Comparison of ENCODE assay signal across 11 cellular contexts in the genomic region with DNA sequence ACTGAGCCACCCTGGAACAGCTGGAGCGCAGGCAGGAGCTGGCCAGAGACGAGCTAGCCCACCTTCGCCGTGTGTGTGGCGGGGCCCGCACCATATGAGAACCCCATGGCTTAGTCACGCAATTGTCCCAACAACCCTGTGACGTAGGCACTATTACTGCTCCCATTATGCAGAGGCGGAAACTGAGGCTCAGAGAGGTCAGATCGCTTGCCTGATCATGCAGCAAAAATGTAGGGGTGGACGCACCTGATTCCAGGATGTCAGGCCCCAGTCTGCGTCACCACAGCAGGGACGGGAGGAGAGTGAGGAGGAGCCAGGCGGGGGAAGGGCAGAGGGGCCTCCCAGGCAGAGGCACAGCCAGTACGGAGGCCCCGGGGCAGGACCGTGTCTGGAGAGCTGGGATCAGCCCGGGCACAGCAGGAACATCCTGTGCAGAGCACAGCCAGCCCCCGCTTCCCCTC. TPM values are rescaled to one million over a fixed set of nuclear protein-coding genes. Genes with fewer than 3 reads are reported as not detected.
DNase-seq lines count a peak whose midpoint lies in the region; ATAC-seq and TF ChIP-seq lines count a peak whose summit lies in the region.
"Had no signal": no experiment of that assay in that cellular context is flagged by ENCODE, and none has a peak within 500 bp of the region (broad histone marks: within the 10 kb centered on the region; RNA-seq: fewer than 3 reads in every experiment).

No MANE protein-coding gene starts in this region.

- no peak overlapping the region for H3K4me3 ChIP-seq in fibroblast of pulmonary artery (replicated peaks; ENCODE audit: low read depth, low read length)
- H3K4me3 ChIP-seq: lung had no signal

- no peaks in the 10 kb centered on the region for H3K9me3 Mint-ChIP-seq in memory B cell
- H3K9me3 Mint-ChIP-seq: stimulated activated naive CD8-positive, alpha-beta T cell treated with anti-CD3 and anti-CD28 coated beads, Interleukin-15, Interleukin-2, amounts not matched to agents 100 ng/mL and 50 ng/mL, for 24 hours had no signal

- no peak overlapping the region for H3K27ac Mint-ChIP-seq in memory B cell
- H3K27ac Mint-ChIP-seq: stimulated activated naive CD8-positive, alpha-beta T cell treated with anti-CD3 and anti-CD28 coated beads, Interleukin-15, Interleukin-2, amounts not matched to agents 100 ng/mL and 50 ng/mL, for 24 hours had no signal

- TF ChIP-seq CTCF in fibroblast of pulmonary artery (IDR thresholded peaks at IDR 0.05; ENCODE audit: low read length, missing control alignments) = no peak

- ATAC-seq in memory B cell (ENCODE audit: low read depth) (peak; percentile 8), GM19463 (IDR thresholded peaks at IDR 0.05; ENCODE audit: unreplicated experiment) (no peak)

- no peaks in the 10 kb centered on the region for H3K27me3 Mint-ChIP-seq in memory B cell
- H3K27me3 Mint-ChIP-seq: stimulated activated naive CD8-positive, alpha-beta T cell treated with anti-CD3 and anti-CD28 coated beads, Interleukin-15, Interleukin-2, amounts not matched to agents 100 ng/mL and 50 ng/mL, for 24 hours had no signal

- DNase-seq in fibroblast of pulmonary artery (ENCODE audit: low read depth) (peak; percentile 94), memory B cell (ENCODE audit: low spot score in 2 of 2) (no peak), T-helper 1 cell (no peak), DMS53 (lab: John Stamatoyannopoulos, UW) (no peak), ureter (ENCODE audit: low spot score) (no peak)
- DNase-seq: activated effector memory CD4-positive, alpha-beta T cell treated with Interleukin-2 at 50 U/mL for 16 hours; small intestine had no signal

- H3K4me3 Mint-ChIP-seq in memory B cell = peak overlapping the region; percentile 66
- H3K4me3 Mint-ChIP-seq: stimulated activated naive CD8-positive, alpha-beta T cell treated with anti-CD3 and anti-CD28 coated beads, Interleukin-15, Interleukin-2, amounts not matched to agents 100 ng/mL and 50 ng/mL, for 24 hours had no signal

- peaks cover 23% of the 10 kb centered on the region for H3K4me1 Mint-ChIP-seq in memory B cell

- peaks cover 9% of the 10 kb centered on the region for H3K36me3 Mint-ChIP-seq in memory B cell

TF ChIP-seq in PFSK-1, 5 proteins besides CTCF, POLR2A, EP300 and RAD21:
- TF ChIP-seq POLR2AphosphoS5 (IDR thresholded peaks at IDR 0.05; ENCODE audit: low read depth, low read length) (no peak), FOXP2 (optimal IDR thresholded peaks at IDR 0.05; ENCODE audit: borderline replicate concordance, extremely low read depth, extremely low read length, insufficient read depth) (peak; percentile 61), TAF1 (IDR thresholded peaks at IDR 0.05; ENCODE audit: borderline replicate concordance, insufficient read depth, low read length) (no peak), SIN3A (IDR thresholded peaks at IDR 0.05; ENCODE audit: borderline replicate concordance, insufficient read depth, low read length) (no peak; the same call in 1 of the 2 replicates)
- TF ChIP-seq, protein P1, sequence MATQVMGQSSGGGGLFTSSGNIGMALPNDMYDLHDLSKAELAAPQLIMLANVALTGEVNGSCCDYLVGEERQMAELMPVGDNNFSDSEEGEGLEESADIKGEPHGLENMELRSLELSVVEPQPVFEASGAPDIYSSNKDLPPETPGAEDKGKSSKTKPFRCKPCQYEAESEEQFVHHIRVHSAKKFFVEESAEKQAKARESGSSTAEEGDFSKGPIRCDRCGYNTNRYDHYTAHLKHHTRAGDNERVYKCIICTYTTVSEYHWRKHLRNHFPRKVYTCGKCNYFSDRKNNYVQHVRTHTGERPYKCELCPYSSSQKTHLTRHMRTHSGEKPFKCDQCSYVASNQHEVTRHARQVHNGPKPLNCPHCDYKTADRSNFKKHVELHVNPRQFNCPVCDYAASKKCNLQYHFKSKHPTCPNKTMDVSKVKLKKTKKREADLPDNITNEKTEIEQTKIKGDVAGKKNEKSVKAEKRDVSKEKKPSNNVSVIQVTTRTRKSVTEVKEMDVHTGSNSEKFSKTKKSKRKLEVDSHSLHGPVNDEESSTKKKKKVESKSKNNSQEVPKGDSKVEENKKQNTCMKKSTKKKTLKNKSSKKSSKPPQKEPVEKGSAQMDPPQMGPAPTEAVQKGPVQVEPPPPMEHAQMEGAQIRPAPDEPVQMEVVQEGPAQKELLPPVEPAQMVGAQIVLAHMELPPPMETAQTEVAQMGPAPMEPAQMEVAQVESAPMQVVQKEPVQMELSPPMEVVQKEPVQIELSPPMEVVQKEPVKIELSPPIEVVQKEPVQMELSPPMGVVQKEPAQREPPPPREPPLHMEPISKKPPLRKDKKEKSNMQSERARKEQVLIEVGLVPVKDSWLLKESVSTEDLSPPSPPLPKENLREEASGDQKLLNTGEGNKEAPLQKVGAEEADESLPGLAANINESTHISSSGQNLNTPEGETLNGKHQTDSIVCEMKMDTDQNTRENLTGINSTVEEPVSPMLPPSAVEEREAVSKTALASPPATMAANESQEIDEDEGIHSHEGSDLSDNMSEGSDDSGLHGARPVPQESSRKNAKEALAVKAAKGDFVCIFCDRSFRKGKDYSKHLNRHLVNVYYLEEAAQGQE (IDR thresholded peaks at IDR 0.05; ENCODE audit: insufficient read depth in 1 of 2, low read depth in 2 of 2, low read length in 2 of 2) = 0 out of 4 replicates have a peak, but pooled peaks of 1 of the 2 experiments have one; percentile 12

RNA-seq across cellular contexts. Expression of a gene that starts 16.8 kb away (rescaled TPM):
- 49.0 TPM for polyA plus RNA-seq in PFSK-1 (2012; ENCODE audit: insufficient read length, low read depth)
- 58.1 TPM for total RNA-seq in ureter

RNA-seq across cellular contexts. Expression of a gene that starts 24.7 kb away (rescaled TPM):
- polyA plus RNA-seq in PFSK-1 (2012; ENCODE audit: insufficient read length, low read depth) = 0.99 TPM
- 59.7 TPM for total RNA-seq in ureter

RNA-seq across cellular contexts. Expression of a gene that starts 56.8 kb away (rescaled TPM):
- polyA plus RNA-seq in PFSK-1 (2012; ENCODE audit: insufficient read length, low read depth) = 30.8 TPM
- 31.0 TPM for total RNA-seq in ureter
